38 cellular contexts compared by ENCODE assay signal in the genomic region with DNA sequence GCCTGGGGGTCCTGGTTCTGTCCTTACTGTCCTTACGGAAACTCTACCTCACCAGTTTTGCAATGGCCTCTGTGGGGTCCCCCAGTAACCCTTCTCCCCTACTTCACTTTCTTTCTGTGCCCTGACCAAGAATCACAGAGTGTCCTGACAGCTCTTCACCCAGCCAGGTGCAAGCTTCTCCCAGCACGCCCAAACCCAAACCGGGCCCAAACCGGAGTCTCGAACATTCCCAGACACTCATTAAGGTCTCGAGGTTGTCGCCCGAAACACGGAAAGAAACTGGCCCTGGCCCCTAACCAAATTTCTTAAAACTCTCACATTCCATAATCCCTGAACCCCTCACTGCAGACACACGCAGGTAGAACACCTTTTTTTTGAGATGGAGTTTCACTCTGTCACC. TPM values are rescaled to one million over a fixed set of nuclear protein-coding genes. Genes with fewer than 3 reads are reported as not detected.
"Had no signal": no experiment of that assay in that cellular context is flagged by ENCODE, and none has a peak within 500 bp of the region (broad histone marks: within the 10 kb centered on the region; RNA-seq: fewer than 3 reads in every experiment).

No MANE protein-coding gene starts in this region.

- H3K36me3 Mint-ChIP-seq: activated CD4-positive, alpha-beta memory T cell treated with anti-CD3 and anti-CD28 coated beads for 36 hours; brain had no signal

- H3K4me3 Mint-ChIP-seq: activated B cell treated with CpG ODN at 0.5 μM for 24 hours; activated CD4-positive, alpha-beta memory T cell treated with anti-CD3 and anti-CD28 coated beads for 36 hours; activated CD4-positive, alpha-beta T cell treated with anti-CD3 and anti-CD28 coated beads, Interleukin-2, amount 10 ng/mL, durations not matched to agents 24 days and 14 days; activated CD8-positive, alpha-beta T cell treated with anti-CD3 and anti-CD28 coated beads for 36 hours; activated naive CD4-positive, alpha-beta T cell treated with anti-CD3 and anti-CD28 coated beads for 36 hours; activated naive CD8-positive, alpha-beta T cell treated with anti-CD3 and anti-CD28 coated beads, Interleukin-2, amount 10 ng/mL, durations not matched to agents 7 days and 5 days; activated naive CD8-positive, alpha-beta T cell treated with anti-CD3 and anti-CD28 coated beads, Interleukin-2, amount 50 U/mL, for 24 hours; activated T-cell treated with anti-CD3 and anti-CD28 coated beads, Interleukin-2, amount 50 U/mL, for 4 hours; activated T-cell treated with anti-CD3 and anti-CD28 coated beads, Interleukin-2, amount 50 U/mL, for 72 hours; activated T-helper 1 cell treated with anti-CD3 and anti-CD28 coated beads, Interleukin-12 subunit alpha, Interleukin-12 subunit beta, Interleukin-2, Interleukin-4 antibody, amounts not matched to agents 30 ng/mL and 10 ng/mL and 1 ng/mL, durations not matched to agents 14 hours and 24 hours and 36 hours; activated T-helper 17 cell treated with anti-CD3 and anti-CD28 coated beads, Interleukin-2, amount 50 U/mL, for 72 hours; brain; central memory CD8-positive, alpha-beta T cell; T-helper 1 cell treated with Interleukin-12 subunit alpha and Interleukin-12 subunit beta and Interleukin-4 antibody, amounts not matched to agents 30 μg/mL and 1 μg/mL, for 36 hours; T-helper 2 cell treated with Interferon-gamma antibody and Interleukin-4, amounts not matched to agents 5 μg/mL and 100 μg/mL, for 36 hours had no signal

- H3K27ac ChIP-seq: ascending aorta, cardiac muscle cell, VCaP had no signal

- ATAC-seq: activated CD8-positive, alpha-beta T cell treated with anti-CD3 and anti-CD28 coated beads for 36 hours; activated naive CD4-positive, alpha-beta T cell treated with anti-CD3 and anti-CD28 coated beads, Interleukin-2, amount 50 U/mL, for 72 hours; activated naive CD8-positive, alpha-beta T cell treated with anti-CD3 and anti-CD28 coated beads, Interleukin-2, amount 50 U/mL, for 24 hours; activated T-cell treated with anti-CD3 and anti-CD28 coated beads, Interleukin-2, amount 50 U/mL, for 4 hours; activated T-cell treated with anti-CD3 and anti-CD28 coated beads, Interleukin-2, amount 50 U/mL, for 72 hours; activated T-helper 17 cell treated with anti-CD3 and anti-CD28 coated beads, Interleukin-2, amount 50 U/mL, for 72 hours had no signal

- H3K4me3 ChIP-seq: ascending aorta, cardiac muscle cell had no signal

- H3K4me1 ChIP-seq: ascending aorta had no signal

- H3K27ac Mint-ChIP-seq: activated B cell treated with CpG ODN at 0.5 μM for 24 hours; activated CD4-positive, alpha-beta memory T cell treated with anti-CD3 and anti-CD28 coated beads for 36 hours; activated CD4-positive, alpha-beta T cell treated with anti-CD3 and anti-CD28 coated beads, Interleukin-2, amount 10 ng/mL, durations not matched to agents 24 days and 14 days; activated CD8-positive, alpha-beta T cell treated with anti-CD3 and anti-CD28 coated beads for 36 hours; activated naive CD4-positive, alpha-beta T cell treated with anti-CD3 and anti-CD28 coated beads for 36 hours; activated naive CD4-positive, alpha-beta T cell treated with anti-CD3 and anti-CD28 coated beads, Interleukin-2, amount 50 U/mL, for 72 hours; activated naive CD8-positive, alpha-beta T cell treated with anti-CD3 and anti-CD28 coated beads, Interleukin-2, amount 10 ng/mL, durations not matched to agents 7 days and 5 days; activated naive CD8-positive, alpha-beta T cell treated with anti-CD3 and anti-CD28 coated beads, Interleukin-2, amount 50 U/mL, for 24 hours; activated T-cell treated with anti-CD3 and anti-CD28 coated beads, Interleukin-2, amount 50 U/mL, for 72 hours; activated T-helper 1 cell treated with anti-CD3 and anti-CD28 coated beads, Interleukin-12 subunit alpha, Interleukin-12 subunit beta, Interleukin-2, Interleukin-4 antibody, amounts not matched to agents 30 ng/mL and 10 ng/mL and 1 ng/mL, durations not matched to agents 14 hours and 24 hours and 36 hours; activated T-helper 17 cell treated with anti-CD3 and anti-CD28 coated beads, Interleukin-2, amount 50 U/mL, for 72 hours; brain; T-helper 1 cell treated with Interleukin-12 subunit alpha and Interleukin-12 subunit beta and Interleukin-4 antibody, amounts not matched to agents 30 μg/mL and 1 μg/mL, for 36 hours; T-helper 2 cell treated with Interferon-gamma antibody and Interleukin-4, amounts not matched to agents 5 μg/mL and 100 μg/mL, for 36 hours had no signal

- H3K27me3 Mint-ChIP-seq: activated B cell treated with CpG ODN at 0.5 μM for 24 hours; activated CD4-positive, alpha-beta memory T cell treated with anti-CD3 and anti-CD28 coated beads for 36 hours; activated CD4-positive, alpha-beta T cell treated with anti-CD3 and anti-CD28 coated beads, Interleukin-2, amount 10 ng/mL, durations not matched to agents 24 days and 14 days; activated CD8-positive, alpha-beta T cell treated with anti-CD3 and anti-CD28 coated beads for 36 hours; activated naive CD8-positive, alpha-beta T cell treated with anti-CD3 and anti-CD28 coated beads, Interleukin-2, amount 10 ng/mL, durations not matched to agents 7 days and 5 days; activated naive CD8-positive, alpha-beta T cell treated with anti-CD3 and anti-CD28 coated beads, Interleukin-2, amount 50 U/mL, for 24 hours; activated T-helper 17 cell treated with anti-CD3 and anti-CD28 coated beads, Interleukin-2, amount 50 U/mL, for 72 hours; central memory CD8-positive, alpha-beta T cell had no signal

- H3K27me3 ChIP-seq: ascending aorta, cardiac muscle cell had no signal

- H3K4me1 Mint-ChIP-seq: activated B cell treated with CpG ODN at 0.5 μM for 24 hours; activated CD4-positive, alpha-beta T cell treated with anti-CD3 and anti-CD28 coated beads, Interleukin-2, amount 10 ng/mL, durations not matched to agents 24 days and 14 days; activated naive CD8-positive, alpha-beta T cell treated with anti-CD3 and anti-CD28 coated beads, Interleukin-2, amount 10 ng/mL, durations not matched to agents 7 days and 5 days; activated naive CD8-positive, alpha-beta T cell treated with anti-CD3 and anti-CD28 coated beads, Interleukin-2, amount 50 U/mL, for 24 hours; activated T-helper 17 cell treated with anti-CD3 and anti-CD28 coated beads, Interleukin-2, amount 50 U/mL, for 72 hours; brain; central memory CD8-positive, alpha-beta T cell had no signal

- H3K36me3 ChIP-seq: ascending aorta, cardiac muscle cell had no signal

- DNase-seq: activated B cell treated with CpG ODN at 0.5 μM for 24 hours; activated CD4-positive, alpha-beta memory T cell treated with anti-CD3 and anti-CD28 coated beads for 36 hours; activated CD4-positive, alpha-beta T cell treated with anti-CD3 and anti-CD28 coated beads for 4 hours; activated CD4-positive, alpha-beta T cell treated with anti-CD3 and anti-CD28 coated beads, Interleukin-2, amount 10 ng/mL, durations not matched to agents 24 days and 14 days; activated CD4-positive, alpha-beta T cell treated with anti-CD3 and anti-CD28 coated beads, Interleukin-2, amount 50 U/mL, for 1 hour; activated CD4-positive, alpha-beta T cell treated with anti-CD3 and anti-CD28 coated beads, Interleukin-2, amount 50 U/mL, for 4 hours; activated CD4-positive, CD25-positive, alpha-beta regulatory T cell treated with anti-CD3 and anti-CD28 coated beads, Interleukin-2, amount 50 U/mL, for 72 hours; activated CD8-positive, alpha-beta memory T cell treated with anti-CD3 and anti-CD28 coated beads, Interleukin-2, amount 50 U/mL, for 48 hours; activated CD8-positive, alpha-beta T cell treated with anti-CD3 and anti-CD28 coated beads for 36 hours; activated effector memory CD4-positive, alpha-beta T cell treated with anti-CD3 and anti-CD28 coated beads, Interleukin-2, amount 50 U/mL, for 16 hours; activated gamma-delta T cell treated with Interleukin-2 at 50 U/mL for 16 hours; activated naive CD4-positive, alpha-beta T cell; activated naive CD4-positive, alpha-beta T cell treated with anti-CD3 and anti-CD28 coated beads for 36 hours; activated naive CD4-positive, alpha-beta T cell treated with anti-CD3 and anti-CD28 coated beads, Interleukin-2, amount 50 U/mL, for 16 hours; activated naive CD8-positive, alpha-beta T cell treated with anti-CD3 and anti-CD28 coated beads, Interleukin-2, amount 10 ng/mL, durations not matched to agents 7 days and 5 days; activated naive CD8-positive, alpha-beta T cell treated with anti-CD3 and anti-CD28 coated beads, Interleukin-2, amount 50 U/mL, for 24 hours; activated T-cell treated with anti-CD3 and anti-CD28 coated beads, Interleukin-2, amount 50 U/mL, for 4 hours; activated T-cell treated with anti-CD3 and anti-CD28 coated beads, Interleukin-2, amount 50 U/mL, for 72 hours; amygdala; anterior cingulate cortex; caudate nucleus; cerebellar nuclear complex; T-helper 1 cell; T-helper 2 cell; T-helper 9 cell had no signal

RNA-seq across cellular contexts. Expression of a gene that starts 19.1 kb away (rescaled TPM):
- total RNA-seq: activated B cell treated with CpG ODN at 0.5 μM for 24 hours; activated CD4-positive, alpha-beta memory T cell treated with anti-CD3 and anti-CD28 coated beads for 36 hours; activated CD4-positive, alpha-beta T cell treated with anti-CD3 and anti-CD28 coated beads, Interleukin-2, amount 10 ng/mL, durations not matched to agents 24 days and 14 days; activated CD8-positive, alpha-beta memory T cell treated with anti-CD3 and anti-CD28 coated beads for 36 hours; activated CD8-positive, alpha-beta T cell treated with anti-CD3 and anti-CD28 coated beads for 36 hours; activated naive CD4-positive, alpha-beta T cell treated with anti-CD3 and anti-CD28 coated beads for 36 hours; activated naive CD4-positive, alpha-beta T cell treated with anti-CD3 and anti-CD28 coated beads, Interleukin-2, amount 50 U/mL, for 72 hours; activated naive CD8-positive, alpha-beta T cell treated with anti-CD3 and anti-CD28 coated beads, Interleukin-2, amount 10 ng/mL, durations not matched to agents 7 days and 5 days; activated T-cell treated with anti-CD3 and anti-CD28 coated beads, Interleukin-2, amount 50 U/mL, for 4 hours; activated T-cell treated with anti-CD3 and anti-CD28 coated beads, Interleukin-2, amount 50 U/mL, for 72 hours; activated T-helper 1 cell treated with anti-CD3 and anti-CD28 coated beads, Interleukin-12 subunit alpha, Interleukin-12 subunit beta, Interleukin-2, Interleukin-4 antibody, amounts not matched to agents 30 ng/mL and 10 ng/mL and 1 ng/mL, durations not matched to agents 14 hours and 24 hours and 36 hours; activated T-helper 17 cell treated with anti-CD3 and anti-CD28 coated beads, Interleukin-2, amount 50 U/mL, for 72 hours; ascending aorta; bronchial epithelial cell; cardiac muscle cell had no signal
- polyA plus RNA-seq: adipose tissue, cardiac muscle cell had no signal

RNA-seq across cellular contexts. Expression of a gene that starts 48.9 kb away (rescaled TPM):
- total RNA-seq: activated B cell treated with CpG ODN at 0.5 μM for 24 hours; activated CD4-positive, alpha-beta memory T cell treated with anti-CD3 and anti-CD28 coated beads for 36 hours; activated CD4-positive, alpha-beta T cell treated with anti-CD3 and anti-CD28 coated beads, Interleukin-2, amount 10 ng/mL, durations not matched to agents 24 days and 14 days; activated CD8-positive, alpha-beta memory T cell treated with anti-CD3 and anti-CD28 coated beads for 36 hours; activated CD8-positive, alpha-beta T cell treated with anti-CD3 and anti-CD28 coated beads for 36 hours; activated naive CD4-positive, alpha-beta T cell treated with anti-CD3 and anti-CD28 coated beads for 36 hours; activated naive CD4-positive, alpha-beta T cell treated with anti-CD3 and anti-CD28 coated beads, Interleukin-2, amount 50 U/mL, for 72 hours; activated naive CD8-positive, alpha-beta T cell treated with anti-CD3 and anti-CD28 coated beads, Interleukin-2, amount 10 ng/mL, durations not matched to agents 7 days and 5 days; activated T-cell treated with anti-CD3 and anti-CD28 coated beads, Interleukin-2, amount 50 U/mL, for 72 hours; activated T-helper 1 cell treated with anti-CD3 and anti-CD28 coated beads, Interleukin-12 subunit alpha, Interleukin-12 subunit beta, Interleukin-2, Interleukin-4 antibody, amounts not matched to agents 30 ng/mL and 10 ng/mL and 1 ng/mL, durations not matched to agents 14 hours and 24 hours and 36 hours; activated T-helper 17 cell treated with anti-CD3 and anti-CD28 coated beads, Interleukin-2, amount 50 U/mL, for 72 hours; ascending aorta; bronchial epithelial cell; cardiac muscle cell had no signal
- polyA plus RNA-seq: cardiac muscle cell had no signal
